In genomic region chr1:58996341-58997059, GRCh38 we compare ENCODE assay signal across 13 cellular contexts.
DNase-seq lines count a peak whose midpoint lies in the region; ATAC-seq, FAIRE-seq and TF ChIP-seq lines count a peak whose summit lies in the region.
"Had no signal": no experiment of that assay in that cellular context is flagged by ENCODE, and none has a peak within 500 bp of the region (broad histone marks: within the 10 kb centered on the region; RNA-seq: fewer than 3 reads in every experiment).

No MANE protein-coding gene starts in this region.

- no peaks in the 10 kb centered on the region for H3K9me3 ChIP-seq in upper lobe of left lung
- no peaks in the 10 kb centered on the region for H3K9me3 ChIP-seq in kidney (ENCODE audit: control insufficient read depth in 1 of 2, low read length in 2 of 2)
- H3K9me3 ChIP-seq: breast epithelium, stomach had no signal

- WGBS in upper lobe of left lung, 2 donors, result 98 to 100% methylated on average over 2 of the region's 2 CpGs

- no peak overlapping the region for H3K9ac ChIP-seq in kidney (ENCODE audit: low read length in 2 of 2)

- no peaks in the 10 kb centered on the region for H3K36me3 ChIP-seq in upper lobe of left lung
- no peaks in the 10 kb centered on the region for H3K36me3 ChIP-seq in kidney (ENCODE audit: control insufficient read depth in 1 of 2, insufficient read depth in 2 of 2, low read length in 2 of 2)
- H3K36me3 ChIP-seq: breast epithelium, stomach had no signal

- TF ChIP-seq CTCF in GM12865 (IDR thresholded peaks at IDR 0.05; ENCODE audit: insufficient read depth, low read depth, low read length, missing control alignments) (no peak), upper lobe of left lung (IDR thresholded peaks at IDR 0.05) (no peak), kidney (IDR thresholded peaks at IDR 0.05; ENCODE audit: borderline replicate concordance, extremely low read depth, insufficient read depth) (no peak)

- H3K4me3 ChIP-seq in GM12865 (ENCODE audit: low read depth, low read length), result no peak overlapping the region
- no peak overlapping the region for H3K4me3 ChIP-seq in upper lobe of left lung
- no peak overlapping the region for H3K4me3 ChIP-seq in kidney (ENCODE audit: low read length in 2 of 2)
- H3K4me3 ChIP-seq: breast epithelium, stomach had no signal

- H3K27ac ChIP-seq in upper lobe of left lung, result no peak overlapping the region
- H3K27ac ChIP-seq in kidney (ENCODE audit: low read depth in 2 of 2, low read length in 2 of 2), result no peak overlapping the region
- H3K27ac ChIP-seq: breast epithelium, stomach had no signal

- ATAC-seq in GM19035 (IDR thresholded peaks at IDR 0.05; ENCODE audit: unreplicated experiment), result peak; percentile 88
- peak; percentile 60 for ATAC-seq in HG02588 (IDR thresholded peaks at IDR 0.05; ENCODE audit: unreplicated experiment)
- peak; percentile 95 for ATAC-seq in HG03432 (IDR thresholded peaks at IDR 0.05; ENCODE audit: unreplicated experiment)
- no peak for ATAC-seq in upper lobe of left lung (ENCODE audit: low FRiP score in 2 of 2)
- ATAC-seq: T-helper 17 cell had no signal

- H3K27me3 ChIP-seq in upper lobe of left lung, result no peaks in the 10 kb centered on the region
- H3K27me3 ChIP-seq: breast epithelium, stomach had no signal

- intact Hi-C loops in kidney (cut with DNase I), result no loop called here

- peaks cover 0 to under 1% (median 0%) of the 10 kb centered on the region in 4 donors for H3K4me1 ChIP-seq in upper lobe of left lung
- H3K4me1 ChIP-seq in kidney (ENCODE audit: control insufficient read depth in 1 of 2, insufficient read depth in 1 of 2, low read depth in 1 of 2, low read length in 2 of 2), result no peaks in the 10 kb centered on the region
- H3K4me1 ChIP-seq: breast epithelium, stomach had no signal

- FAIRE-seq in kidney (lab: Jason Lieb, UNC), result no peak

- TF ChIP-seq POLR2A in upper lobe of left lung (IDR thresholded peaks at IDR 0.05), result no peak

- no peak for TF ChIP-seq EP300 in upper lobe of left lung (IDR thresholded peaks at IDR 0.05)

- peak; percentile 53 for DNase-seq in GM12865 (ENCODE audit: low read depth)
- DNase-seq in upper lobe of left lung, result no peak
- DNase-seq in NCI-H748 treated with DMSO at 0.1 percent for 48 hours (lab: John Stamatoyannopoulos, UW), result no peak
- DNase-seq in kidney, result no peak
- no peak for DNase-seq in amniotic stem cell (lab: John Stamatoyannopoulos, UW)
- DNase-seq: AML-193, NCI-H1092, stomach, T-helper 17 cell had no signal

Comparison
In these comparisons a context has a peak if more than half of its experiments do, and no peak if none do; other contexts are left out.
1. ATAC-seq: peak in GM19035 (single experiment), HG02588 (single experiment) and HG03432 (single experiment); none in upper lobe of left lung (0 of 2).